Comparison of ENCODE assay signal across 21 cellular contexts in genomic region chr10:80540136-80540535, GRCh38. TPM values are rescaled to one million over a fixed set of nuclear protein-coding genes. Genes with fewer than 3 reads are reported as not detected.
DNase-seq lines count a peak whose midpoint lies in the region; ATAC-seq and TF ChIP-seq lines count a peak whose summit lies in the region.
"Had no signal": no experiment of that assay in that cellular context is flagged by ENCODE, and none has a peak within 500 bp of the region (broad histone marks: within the 10 kb centered on the region; RNA-seq: fewer than 3 reads in every experiment).

No MANE protein-coding gene starts in this region.

- H3K4me1 ChIP-seq in left ventricle myocardium inferior: peaks cover 34% of the 10 kb centered on the region

- TF ChIP-seq CTCF in left ventricle myocardium inferior (IDR thresholded peaks at IDR 0.05; ENCODE audit: borderline replicate concordance): no peak

- H3K36me3 Mint-ChIP-seq in effector memory CD8-positive, alpha-beta T cell (ENCODE audit: insufficient read depth): no peaks in the 10 kb centered on the region

- no peak for ATAC-seq in Right ventricle myocardium inferior
- no peak for ATAC-seq in effector memory CD8-positive, alpha-beta T cell (replicated peaks)
- no peak for ATAC-seq in HG03039 (IDR thresholded peaks at IDR 0.05; ENCODE audit: unreplicated experiment)
- ATAC-seq: SK-N-SH treated with all-trans-retinoic acid at 6 μM for 48 hours had no signal

- no peaks in the 10 kb centered on the region for H3K36me3 ChIP-seq in left ventricle myocardium inferior

- H3K27me3 ChIP-seq in left ventricle myocardium inferior (ENCODE audit: low read depth): no peaks in the 10 kb centered on the region

- no peaks in the 10 kb centered on the region for H3K9me3 Mint-ChIP-seq in effector memory CD8-positive, alpha-beta T cell
- H3K9me3 Mint-ChIP-seq: T-helper 2 cell treated with Interferon-gamma antibody and Interleukin-4, amounts not matched to agents 5 μg/mL and 100 μg/mL, for 36 hours had no signal

- peaks cover 16 to 19% of the 10 kb centered on the region in 2 donors for H3K4me1 Mint-ChIP-seq in effector memory CD8-positive, alpha-beta T cell (ENCODE audit: low read depth in 2 of 2)

- intact Hi-C loops in left ventricle myocardium inferior (cut with micrococcal nuclease) (no loop called here), Right ventricle myocardium inferior (cut with DNase I) (no loop called here)

- H3K27ac Mint-ChIP-seq in effector memory CD8-positive, alpha-beta T cell: peak overlapping the region; percentile 44 to 51
- H3K27ac Mint-ChIP-seq: T-helper 2 cell treated with Interferon-gamma antibody and Interleukin-4, amounts not matched to agents 5 μg/mL and 100 μg/mL, for 36 hours had no signal

- H3K9me3 ChIP-seq in left ventricle myocardium inferior (replicated peaks): no peaks in the 10 kb centered on the region

- no peak for DNase-seq in left ventricle myocardium inferior
- no peak for DNase-seq in Right ventricle myocardium inferior (ENCODE audit: missing footprints)
- DNase-seq in effector memory CD8-positive, alpha-beta T cell: no peak
- DNase-seq in mesenteric fat pad (ENCODE audit: low spot score): peak; percentile 71
- DNase-seq in NCI-H82 treated with DMSO at 0.1 percent for 48 hours (lab: John Stamatoyannopoulos, UW; ENCODE audit: unreplicated experiment): no peak
- no peak for DNase-seq in T-helper 2 cell
- DNase-seq: ACHN; activated CD4-positive, alpha-beta T cell treated with anti-CD3 and anti-CD28 coated beads, Interleukin-2, amount 50 U/mL, for 1 hour; activated CD8-positive, alpha-beta memory T cell treated with anti-CD3 and anti-CD28 coated beads, Interleukin-2, amount 50 U/mL, for 4 hours; activated effector memory CD4-positive, alpha-beta T cell treated with Interleukin-2 at 50 U/mL for 16 hours; C1 segment of cervical spinal cord; foreskin melanocyte; HCEC 1CT; hippocampal formation; NCI-H526; stimulated activated CD4-positive, alpha-beta T cell treated with anti-CD3 and anti-CD28 coated beads, Interleukin-1b, Interleukin-23, amount 100 ng/mL, for 48 hours had no signal

- peak overlapping the region; percentile 85 for H3K27ac ChIP-seq in left ventricle myocardium inferior (replicated peaks)
- H3K27ac ChIP-seq: KMS-11 had no signal

- H3K4me3 ChIP-seq in left ventricle myocardium inferior: peak overlapping the region; percentile 45

- H3K27me3 Mint-ChIP-seq in effector memory CD8-positive, alpha-beta T cell: peaks cover 0 to 5% of the 10 kb centered on the region in 2 donors

- no peak overlapping the region for H3K4me3 Mint-ChIP-seq in effector memory CD8-positive, alpha-beta T cell
- H3K4me3 Mint-ChIP-seq: T-helper 2 cell treated with Interferon-gamma antibody and Interleukin-4, amounts not matched to agents 5 μg/mL and 100 μg/mL, for 36 hours had no signal

RNA-seq across cellular contexts. Expression of gene SH2D4B, which starts 2.4 kb away (rescaled TPM):
- not detected for total RNA-seq in left ventricle myocardium inferior
- total RNA-seq in Right ventricle myocardium inferior: not detected
- total RNA-seq in mesenteric fat pad: 0.35 TPM
- total RNA-seq: RPMI7951 had no signal
